ENCODE assay signal across 11 cellular contexts in the genomic region with DNA sequence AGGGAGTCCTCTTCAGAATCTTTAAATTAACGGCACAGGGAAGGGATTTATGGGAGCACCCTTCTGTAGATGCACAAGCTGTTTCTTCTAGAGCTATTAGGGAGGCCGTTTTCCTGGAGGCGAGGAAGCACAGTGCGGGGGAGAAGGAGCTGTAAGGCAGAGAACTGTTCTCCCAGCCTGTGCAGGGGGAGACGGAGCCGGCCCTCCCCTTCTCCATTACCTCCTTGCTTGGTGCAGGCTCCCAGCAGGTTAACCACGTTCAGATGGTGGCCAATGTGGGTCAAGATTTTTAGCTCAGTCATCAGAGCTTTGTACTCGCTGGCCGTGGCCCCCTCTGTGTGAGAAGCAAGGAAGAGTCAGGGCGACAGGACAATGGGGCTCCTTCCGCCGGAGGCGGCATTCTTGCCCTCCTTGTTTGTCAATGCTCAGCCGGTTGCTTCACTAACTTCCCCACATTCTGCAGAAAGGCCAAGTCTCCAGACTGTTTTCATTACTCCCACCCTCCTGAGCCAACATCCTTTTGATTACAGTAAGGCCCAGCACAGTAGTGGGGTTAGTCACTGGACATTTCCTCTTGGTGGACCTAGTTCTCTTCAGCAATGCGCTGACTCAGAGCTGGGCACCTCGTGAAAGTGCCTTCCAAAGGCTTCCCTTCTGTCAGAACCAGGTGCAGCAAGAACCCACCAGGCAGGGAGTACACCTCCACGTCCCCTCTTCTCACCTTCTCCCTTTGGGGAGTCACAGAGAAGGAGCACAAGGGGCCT.
DNase-seq lines count a peak whose midpoint lies in the region; ATAC-seq and TF ChIP-seq lines count a peak whose summit lies in the region.
"Had no signal": no experiment of that assay in that cellular context is flagged by ENCODE, and none has a peak within 500 bp of the region (broad histone marks: within the 10 kb centered on the region; RNA-seq: fewer than 3 reads in every experiment).

No MANE protein-coding gene starts in this region.

- no peaks in the 10 kb centered on the region for H3K27me3 Mint-ChIP-seq in nephron (ENCODE audit: low read depth)
- H3K27me3 Mint-ChIP-seq: activated naive CD4-positive, alpha-beta T cell treated with anti-CD3 and anti-CD28 coated beads, Interleukin-2, amount 50 U/mL, for 24 hours had no signal

- H3K4me3 Mint-ChIP-seq in nephron, result no peak overlapping the region
- H3K4me3 Mint-ChIP-seq: activated naive CD4-positive, alpha-beta T cell treated with anti-CD3 and anti-CD28 coated beads, Interleukin-2, amount 50 U/mL, for 24 hours had no signal

- H3K9me3 ChIP-seq in MG63, result no peaks in the 10 kb centered on the region

- TF ChIP-seq CTCF in nephron (IDR thresholded peaks at IDR 0.05; ENCODE audit: unreplicated experiment in 3 of 3), result no peak

- H3K4me3 ChIP-seq in MG63, result no peak overlapping the region
- H3K4me3 ChIP-seq: skin epidermis had no signal

- no peaks in the 10 kb centered on the region for H3K36me3 ChIP-seq in MG63

- no peaks in the 10 kb centered on the region for H3K9me3 Mint-ChIP-seq in nephron
- H3K9me3 Mint-ChIP-seq: activated naive CD4-positive, alpha-beta T cell treated with anti-CD3 and anti-CD28 coated beads, Interleukin-2, amount 50 U/mL, for 24 hours had no signal

- H3K27ac Mint-ChIP-seq in nephron, result peak overlapping the region; percentile 69 to 83 (median 73)
- H3K27ac Mint-ChIP-seq: activated naive CD4-positive, alpha-beta T cell treated with anti-CD3 and anti-CD28 coated beads, Interleukin-2, amount 50 U/mL, for 24 hours had no signal

- H3K36me3 Mint-ChIP-seq in nephron (ENCODE audit: low read depth), result no peaks in the 10 kb centered on the region
- H3K36me3 Mint-ChIP-seq: activated naive CD4-positive, alpha-beta T cell treated with anti-CD3 and anti-CD28 coated beads, Interleukin-2, amount 50 U/mL, for 24 hours had no signal

- H3K4me1 Mint-ChIP-seq in nephron, result peaks cover 25% of the 10 kb centered on the region
- H3K4me1 Mint-ChIP-seq: activated naive CD4-positive, alpha-beta T cell treated with anti-CD3 and anti-CD28 coated beads, Interleukin-2, amount 50 U/mL, for 24 hours had no signal

- no peak for ATAC-seq in HG03460 (IDR thresholded peaks at IDR 0.05; ENCODE audit: unreplicated experiment)
- no peak for ATAC-seq in GM18517 (IDR thresholded peaks at IDR 0.05; ENCODE audit: unreplicated experiment)

- H3K27me3 ChIP-seq in MG63, result no peaks in the 10 kb centered on the region

- peak; percentile 94 for DNase-seq in AG08395 (ENCODE audit: low spot score)
- peak; percentile 55 for DNase-seq in MG63
- peak; percentile 96 for DNase-seq in fibroblast of peridontal ligament (ENCODE audit: extremely low read depth)
- no peak for DNase-seq in stimulated activated CD4-positive, alpha-beta T cell treated with anti-CD3 and anti-CD28 coated beads, Interleukin-1b, Interleukin-23, amount 100 ng/mL, for 48 hours
- DNase-seq in OCI-M1 (lab: John Stamatoyannopoulos, UW), result no peak
- DNase-seq: activated CD4-positive, alpha-beta T cell treated with anti-CD3 and anti-CD28 coated beads, Interleukin-2, amount 50 U/mL, for 1 hour had no signal

Comparison
In these comparisons a context has a peak if more than half of its experiments do, and no peak if none do; other contexts are left out.
1. DNase-seq: peak in AG08395 (single experiment), MG63 (single experiment) and fibroblast of peridontal ligament (single experiment); none in stimulated activated CD4-positive, alpha-beta T cell treated with anti-CD3 and anti-CD28 coated beads, Interleukin-1b, Interleukin-23, amount 100 ng/mL, for 48 hours (single experiment) and OCI-M1 (single experiment).